Comparison of ENCODE assay signal across 18 cellular contexts in the genomic region with DNA sequence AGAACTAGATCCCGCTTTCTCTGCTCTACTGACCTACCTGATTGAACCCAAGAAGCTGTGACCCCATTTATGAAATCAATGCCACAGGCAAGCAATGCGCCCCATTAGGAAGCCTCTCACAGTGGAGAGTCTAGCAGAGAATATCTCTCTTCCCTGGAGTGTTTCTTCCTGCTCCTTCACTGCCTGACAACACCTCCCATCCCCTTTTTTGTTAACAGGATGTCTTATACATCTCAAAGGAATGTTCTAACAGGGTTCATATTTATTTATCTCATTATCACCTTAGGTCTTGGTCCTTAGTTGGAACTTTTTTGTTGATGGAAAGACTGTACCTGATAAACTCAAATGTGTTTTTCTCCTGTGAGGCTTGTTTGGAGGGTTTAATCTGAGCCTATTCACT. TPM values are rescaled to one million over a fixed set of nuclear protein-coding genes. Genes with fewer than 3 reads are reported as not detected.
A peak's percentile ranks its signal among the peaks of the same experiment; 100 is the strongest.
DNase-seq lines count a peak whose midpoint lies in the region; ATAC-seq lines count a peak whose summit lies in the region.
"Had no signal": no experiment of that assay in that cellular context is flagged by ENCODE, and none has a peak within 500 bp of the region (broad histone marks: within the 10 kb centered on the region; RNA-seq: fewer than 3 reads in every experiment).

No MANE protein-coding gene starts in this region.

- peaks cover 0 to under 1% (median 0%) of the 10 kb centered on the region in 5 donors for H3K27me3 Mint-ChIP-seq in naive thymus-derived CD8-positive, alpha-beta T cell
- H3K27me3 Mint-ChIP-seq: CD4-positive, alpha-beta memory T cell; IgD-negative memory B cell had no signal

- peak; percentile 30 for DNase-seq in EH (ENCODE audit: low read depth)
- DNase-seq in HT1080 (ENCODE audit: low read depth): peak; percentile 44
- peak; percentile 0 for DNase-seq in dermis blood vessel endothelial cell
- peak; percentile 46 for DNase-seq in kidney tubule cell (ENCODE audit: low spot score)
- no peak for DNase-seq in activated gamma-delta T cell (lab: John Stamatoyannopoulos, UW)
- no peak for DNase-seq in naive thymus-derived CD8-positive, alpha-beta T cell
- DNase-seq in stimulated activated CD4-positive, alpha-beta T cell treated with anti-CD3 and anti-CD28 coated beads, Interleukin-4, amount 100 ng/mL, for 1 hour: no peak
- DNase-seq: CD4-positive, alpha-beta memory T cell; Kasumi-1; NCI-H1092 treated with DMSO at 0.1 percent for 48 hours; NCI-H2081; NCI-H2171 treated with DMSO at 0.1 percent for 48 hours; NCI-H446 treated with DMSO at 0.1 percent for 48 hours; NCI-H69; Peyer's patch; Right ventricle myocardium superior had no signal

- no peak overlapping the region for H3K4me3 Mint-ChIP-seq in naive thymus-derived CD8-positive, alpha-beta T cell
- H3K4me3 Mint-ChIP-seq: CD4-positive, alpha-beta memory T cell; IgD-negative memory B cell had no signal

- H3K9me3 Mint-ChIP-seq in naive thymus-derived CD8-positive, alpha-beta T cell: peaks cover 0 to 3% (median 0%) of the 10 kb centered on the region in 9 donors
- H3K9me3 Mint-ChIP-seq: IgD-negative memory B cell had no signal

- no peaks in the 10 kb centered on the region for H3K36me3 Mint-ChIP-seq in naive thymus-derived CD8-positive, alpha-beta T cell
- H3K36me3 Mint-ChIP-seq: CD4-positive, alpha-beta memory T cell; IgD-negative memory B cell had no signal

- H3K27ac Mint-ChIP-seq in naive thymus-derived CD8-positive, alpha-beta T cell: no peak overlapping the region
- H3K27ac Mint-ChIP-seq: CD4-positive, alpha-beta memory T cell; IgD-negative memory B cell had no signal

- POLR2A ChIA-PET in naive thymus-derived CD8-positive, alpha-beta T cell (lab: Charles Lee): no interaction called here

- no peaks in the 10 kb centered on the region for H3K4me1 Mint-ChIP-seq in naive thymus-derived CD8-positive, alpha-beta T cell
- H3K4me1 Mint-ChIP-seq: CD4-positive, alpha-beta memory T cell; IgD-negative memory B cell had no signal

- ATAC-seq in HG02610 (IDR thresholded peaks at IDR 0.05; ENCODE audit: unreplicated experiment): no peak
- ATAC-seq in naive thymus-derived CD8-positive, alpha-beta T cell: no peak

RNA-seq across cellular contexts. Expression of a gene that starts 35.5 kb away (rescaled TPM):
- total RNA-seq in HT1080 (2014; rRNA removed; shearing (Covaris generic)): 0.47 and 0.76 TPM in 2 replicates
- 0.08 and 0.19 TPM in 2 replicates for polyA plus RNA-seq in HT1080 (2015; cell fraction: cytosol; rRNA removed)
- polyA plus RNA-seq in HT1080 (2015; cell fraction: nucleus; rRNA removed): 0.33 and 0.41 TPM in 2 replicates
- 0.34 and 0.65 TPM in 2 replicates for total RNA-seq in dermis blood vessel endothelial cell
- total RNA-seq in naive thymus-derived CD8-positive, alpha-beta T cell: not detected
- not detected for polyA plus RNA-seq in naive thymus-derived CD8-positive, alpha-beta T cell
- total RNA-seq: CD4-positive, alpha-beta memory T cell had no signal
- polyA plus RNA-seq: CD4-positive, alpha-beta memory T cell; IgD-negative memory B cell had no signal

Comparison
In these comparisons a context has a peak if more than half of its experiments do, and no peak if none do; other contexts are left out.
1. DNase-seq: peak in EH (single experiment), HT1080 (single experiment), dermis blood vessel endothelial cell (single experiment) and kidney tubule cell (single experiment); none in activated gamma-delta T cell (single experiment), naive thymus-derived CD8-positive, alpha-beta T cell (0 of 10) and stimulated activated CD4-positive, alpha-beta T cell treated with anti-CD3 and anti-CD28 coated beads, Interleukin-4, amount 100 ng/mL, for 1 hour (single experiment).